Comparison of ENCODE assay signal across 8 cellular contexts in genomic region chr17:7478276-7479138, GRCh38. TPM values are rescaled to one million over a fixed set of nuclear protein-coding genes. Genes with fewer than 3 reads are reported as not detected.
DNase-seq lines count a peak whose midpoint lies in the region; ATAC-seq, FAIRE-seq and TF ChIP-seq lines count a peak whose summit lies in the region.

No MANE protein-coding gene starts in this region.

- no peak for TF ChIP-seq RAD21 in HepG2 (CRISPR knock-in tag; IDR thresholded peaks at IDR 0.05)

- intact Hi-C loops in dendritic cell treated with granulocyte-macrophage colony-stimulating factor and Interleukin-4, amounts not matched to agents 40 ng/mL and 50 ng/mL, for 4 days (cut with micrococcal nuclease) = no loop called here
- intact Hi-C loops in HepG2 (cut with micrococcal nuclease; ENCODE audit: unreplicated experiment) = no loop called here

- in situ Hi-C loops in HepG2 (cut with HindIII; ENCODE audit: extremely low pct_ligation_motif_present, low pct_unique_long_range_greater_than_20kb) = loop anchor here (5.0 kb wide), 1 partner anchor 41 kb away; the partner anchor contains the start of genes FGF11 and TMEM102

- H3K4me1 ChIP-seq in HepG2 (ENCODE audit: insufficient read depth, low read length) = peaks cover 83% of the 10 kb centered on the region

- DNase-seq in AG10803 (ENCODE audit: low read depth) = peak; percentile 48
- peak; percentile 58 for DNase-seq in HuH-7.5 (ENCODE audit: low spot score)
- DNase-seq in activated CD4-positive, alpha-beta T cell treated with anti-CD3 and anti-CD28 coated beads, Interleukin-2, amount 10 ng/mL, durations not matched to agents 7 days and 5 days = peak; percentile 68
- DNase-seq in HepG2 (ENCODE audit: low spot score) = no peak
- peak; percentile 52 for DNase-seq in stimulated activated CD4-positive, alpha-beta T cell treated with anti-CD3 and anti-CD28 coated beads, Interleukin-4, amount 100 ng/mL, for 4 hours
- DNase-seq in NCI-H774 (lab: John Stamatoyannopoulos, UW) = no peak

- no peak for TF ChIP-seq EP300 in HepG2 (IDR thresholded peaks at IDR 0.05; ENCODE audit: low read depth in 2 of 2, low read length in 2 of 2)
- no peak for TF ChIP-seq EP300 in HepG2 (CRISPR knock-in tag; IDR thresholded peaks at IDR 0.05; ENCODE audit: borderline replicate concordance)

- H3K27me3 ChIP-seq in HepG2 (ENCODE audit: control insufficient read depth in 1 of 2, insufficient read depth in 2 of 2, low read length in 2 of 2) = no peaks in the 10 kb centered on the region; a peak in 1 of 5 replicates

- peaks cover 8% of the 10 kb centered on the region for H3K36me3 Mint-ChIP-seq in activated CD4-positive, alpha-beta T cell treated with anti-CD3 and anti-CD28 coated beads, Interleukin-2, amount 10 ng/mL, durations not matched to agents 7 days and 5 days (ENCODE audit: low read depth)
- peaks cover 16% of the 10 kb centered on the region for H3K36me3 Mint-ChIP-seq in dendritic cell treated with granulocyte-macrophage colony-stimulating factor and Interleukin-4, amounts not matched to agents 40 ng/mL and 50 ng/mL, for 4 days (ENCODE audit: low read depth)

- peaks cover 30% of the 10 kb centered on the region for H4K20me1 ChIP-seq in HepG2 (ENCODE audit: insufficient read depth, low read length)

- CTCF ChIA-PET in activated CD4-positive, alpha-beta T cell treated with anti-CD3 and anti-CD28 coated beads, Interleukin-2, amount 10 ng/mL, durations not matched to agents 7 days and 5 days (lab: Charles Lee) = interaction anchor here (0.6 to 2.9 kb wide), 3 partner anchors 14 to 160 kb away, joined by 3 to 13 read pairs (median 6); no protein-coding TSS in a partner anchor
- CTCF ChIA-PET in HepG2 (lab: Yijun Ruan, JAX; ENCODE audit: low intra/inter-chr PET ratio, low total read pairs) = no interaction called here

- H3K27ac ChIP-seq in HepG2 (ENCODE audit: extremely low read length, insufficient read depth, low read length) = peak overlapping the region; percentile 75

- TF ChIP-seq CTCF in AG10803 (conservative IDR thresholded peaks at IDR 0.05; ENCODE audit: low read length) (no peak), HepG2 (CRISPR knock-in tag; IDR thresholded peaks at IDR 0.05) (no peak; the same call in 1 of the 2 replicates)

- H3K4me2 ChIP-seq in HepG2 (ENCODE audit: low read depth, low read length) = peak overlapping the region; percentile 85

- peak; percentile 17 for ATAC-seq in HepG2
- no peak for ATAC-seq in HG03025 (IDR thresholded peaks at IDR 0.05; ENCODE audit: low FRiP score, unreplicated experiment)

- no peak overlapping the region for H2AFZ ChIP-seq in HepG2 (ENCODE audit: low read length)

- H3K4me3 Mint-ChIP-seq in activated CD4-positive, alpha-beta T cell treated with anti-CD3 and anti-CD28 coated beads, Interleukin-2, amount 10 ng/mL, durations not matched to agents 7 days and 5 days = peak overlapping the region; percentile 84
- H3K4me3 Mint-ChIP-seq in dendritic cell treated with granulocyte-macrophage colony-stimulating factor and Interleukin-4, amounts not matched to agents 40 ng/mL and 50 ng/mL, for 4 days = peak overlapping the region; percentile 75

- BruUV-seq in HepG2 (replicated peaks; lab: Mats Ljungman, UMichigan) = TSS peak; percentile 1

- H3K4me1 Mint-ChIP-seq in activated CD4-positive, alpha-beta T cell treated with anti-CD3 and anti-CD28 coated beads, Interleukin-2, amount 10 ng/mL, durations not matched to agents 7 days and 5 days = peaks cover 68% of the 10 kb centered on the region
- peaks cover 73% of the 10 kb centered on the region for H3K4me1 Mint-ChIP-seq in dendritic cell treated with granulocyte-macrophage colony-stimulating factor and Interleukin-4, amounts not matched to agents 40 ng/mL and 50 ng/mL, for 4 days (ENCODE audit: low read depth)

- WGBS in HepG2 (ENCODE audit: low lambda C conversion rate) = 11% methylated on average over 8 of the region's 36 CpGs

- no peak for TF ChIP-seq POLR2A in HepG2 (IDR thresholded peaks at IDR 0.05; ENCODE audit: insufficient read depth in 1 of 2, low read depth in 2 of 2, low read length in 2 of 2)

- H3K4me3 ChIP-seq in AG10803 (ENCODE audit: low read length) = peak overlapping the region; percentile 68
- peak overlapping the region; percentile 72 to 86 (median 79) for H3K4me3 ChIP-seq in HepG2 (replicated peaks in 1 of 3; ENCODE audit: insufficient read depth in 1 of 3, low read depth in 2 of 3, low read length in 3 of 3)

- H3K9me3 Mint-ChIP-seq in activated CD4-positive, alpha-beta T cell treated with anti-CD3 and anti-CD28 coated beads, Interleukin-2, amount 10 ng/mL, durations not matched to agents 7 days and 5 days = no peaks in the 10 kb centered on the region
- H3K9me3 Mint-ChIP-seq in dendritic cell treated with granulocyte-macrophage colony-stimulating factor and Interleukin-4, amounts not matched to agents 40 ng/mL and 50 ng/mL, for 4 days = no peaks in the 10 kb centered on the region

- no peaks in the 10 kb centered on the region for H3K9me3 ChIP-seq in HepG2 (ENCODE audit: low read length)

- POLR2A ChIA-PET in activated CD4-positive, alpha-beta T cell treated with anti-CD3 and anti-CD28 coated beads, Interleukin-2, amount 10 ng/mL, durations not matched to agents 7 days and 5 days (lab: Charles Lee) = interaction anchor here (1.1 kb wide), 1 partner anchor 23 kb away, joined by 4 read pairs; no protein-coding TSS in a partner anchor
- POLR2A ChIA-PET in HepG2 (lab: Yijun Ruan, JAX) = interaction anchor here (0.9 to 5.3 kb wide), 6 partner anchors 7 to 122 kb away, joined by 4 to 35 read pairs (median 16); partner anchors contain the start of genes CHRNB1, PLSCR3, POLR2A and TMEM256

- H3K9ac ChIP-seq in HepG2 (ENCODE audit: insufficient read depth, low read depth, low read length) = peak overlapping the region; percentile 86

- H3K27me3 Mint-ChIP-seq in activated CD4-positive, alpha-beta T cell treated with anti-CD3 and anti-CD28 coated beads, Interleukin-2, amount 10 ng/mL, durations not matched to agents 7 days and 5 days = no peaks in the 10 kb centered on the region
- no peaks in the 10 kb centered on the region for H3K27me3 Mint-ChIP-seq in dendritic cell treated with granulocyte-macrophage colony-stimulating factor and Interleukin-4, amounts not matched to agents 40 ng/mL and 50 ng/mL, for 4 days

- no peak for FAIRE-seq in HepG2 (lab: Jason Lieb, UNC)

- H3K79me2 ChIP-seq in HepG2 (ENCODE audit: insufficient read depth, low read length) = peaks cover 48% of the 10 kb centered on the region

- H3K36me3 ChIP-seq in HepG2 (replicated peaks in 1 of 2; ENCODE audit: control insufficient read depth in 1 of 2, insufficient read depth in 2 of 2, low read length in 2 of 2) = no peaks in the 10 kb centered on the region

- peak overlapping the region; percentile 77 for H3K27ac Mint-ChIP-seq in activated CD4-positive, alpha-beta T cell treated with anti-CD3 and anti-CD28 coated beads, Interleukin-2, amount 10 ng/mL, durations not matched to agents 7 days and 5 days
- peak overlapping the region; percentile 81 for H3K27ac Mint-ChIP-seq in dendritic cell treated with granulocyte-macrophage colony-stimulating factor and Interleukin-4, amounts not matched to agents 40 ng/mL and 50 ng/mL, for 4 days

RNA-seq across cellular contexts. Expression of gene ZBTB4, which starts 0.9 kb away (rescaled TPM):
- total RNA-seq in activated CD4-positive, alpha-beta T cell treated with anti-CD3 and anti-CD28 coated beads, Interleukin-2, amount 10 ng/mL, durations not matched to agents 7 days and 5 days = 10 to 100 TPM; 25.8 to 28.4 TPM
- 3.3 and 4.3 TPM in 2 replicates for total RNA-seq in HepG2 (2016; rRNA removed; fragmentation: Illumina TruSeq; extraction: Trizol)
- total RNA-seq in HepG2 (2016; cell fraction: cytosol; rRNA removed; fragmentation: Illumina TruSeq; extraction: Trizol; ENCODE audit: low read depth) = 0.40 and 0.53 TPM in 2 replicates
- 3.5 and 4.2 TPM in 2 replicates for total RNA-seq in HepG2 (2016; cell fraction: insoluble cytoplasmic fraction; rRNA removed; fragmentation: Illumina TruSeq; extraction: Trizol)
- 2.0 and 2.1 TPM in 2 replicates for total RNA-seq in HepG2 (2016; cell fraction: membrane; rRNA removed; fragmentation: Illumina TruSeq; extraction: Trizol)
- total RNA-seq in HepG2 (2016; cell fraction: nucleus; rRNA removed; fragmentation: Illumina TruSeq; extraction: Trizol) = 4.9 and 5.7 TPM in 2 replicates
- polyA plus RNA-seq in HepG2 (2011; rRNA removed) = 7.4 and 7.9 TPM in 2 replicates
- 5.5 and 5.7 TPM in 2 replicates for polyA plus RNA-seq in HepG2 (2011; cell fraction: cytosol; rRNA removed)
- 16.5 and 17.2 TPM in 2 replicates for polyA plus RNA-seq in HepG2 (2011; cell fraction: nucleus; rRNA removed)
- polyA plus RNA-seq in HepG2 (2012) = 7.9 and 9.5 TPM in 2 replicates
- polyA plus RNA-seq in HepG2 (2016; cell fraction: cytosol; fragmentation: Illumina TruSeq; extraction: Trizol; ENCODE audit: low read depth) = 0.25 and 0.36 TPM in 2 replicates
- polyA plus RNA-seq in HepG2 (2016; cell fraction: insoluble cytoplasmic fraction; fragmentation: Illumina TruSeq; extraction: Trizol; ENCODE audit: low read depth) = 4.0 and 4.5 TPM in 2 replicates
- polyA plus RNA-seq in HepG2 (2016; cell fraction: membrane; fragmentation: Illumina TruSeq; extraction: Trizol; ENCODE audit: low read depth) = 1.1 and 1.4 TPM in 2 replicates
- polyA plus RNA-seq in HepG2 (2016; cell fraction: nucleus; fragmentation: Illumina TruSeq; extraction: Trizol; ENCODE audit: insufficient read depth, low read depth) = 10.4 and 11.2 TPM in 2 replicates
- polyA minus RNA-seq in HepG2 (2011; rRNA and poly(A)+ RNA removed; ENCODE audit: low replicate concordance) = 19.5 and 24.6 TPM in 2 replicates
- 6.2 and 7.2 TPM in 2 replicates for polyA minus RNA-seq in HepG2 (2011; cell fraction: cytosol; rRNA and poly(A)+ RNA removed)
- polyA minus RNA-seq in HepG2 (2011; cell fraction: nucleus; rRNA and poly(A)+ RNA removed) = 12.5 and 14.9 TPM in 2 replicates

RNA-seq across cellular contexts. Expression of gene SLC35G6, which starts 2.7 kb away (rescaled TPM):
- not detected for total RNA-seq in activated CD4-positive, alpha-beta T cell treated with anti-CD3 and anti-CD28 coated beads, Interleukin-2, amount 10 ng/mL, durations not matched to agents 7 days and 5 days
- 0.07 TPM in 1 of 2 replicates, not detected in the other for total RNA-seq in HepG2 (2016; rRNA removed; fragmentation: Illumina TruSeq; extraction: Trizol)
- total RNA-seq in HepG2 (2016; cell fraction: cytosol; rRNA removed; fragmentation: Illumina TruSeq; extraction: Trizol; ENCODE audit: low read depth) = not detected in 2 replicates
- total RNA-seq in HepG2 (2016; cell fraction: insoluble cytoplasmic fraction; rRNA removed; fragmentation: Illumina TruSeq; extraction: Trizol) = not detected in 2 replicates
- not detected in 2 replicates for total RNA-seq in HepG2 (2016; cell fraction: membrane; rRNA removed; fragmentation: Illumina TruSeq; extraction: Trizol)
- total RNA-seq in HepG2 (2016; cell fraction: nucleus; rRNA removed; fragmentation: Illumina TruSeq; extraction: Trizol) = not detected in 2 replicates
- 0.04 TPM in 1 of 2 replicates, not detected in the other for polyA plus RNA-seq in HepG2 (2011; rRNA removed)
- polyA plus RNA-seq in HepG2 (2011; cell fraction: cytosol; rRNA removed) = not detected in 2 replicates
- not detected in 2 replicates for polyA plus RNA-seq in HepG2 (2011; cell fraction: nucleus; rRNA removed)
- 0.09 and 0.16 TPM in 2 replicates for polyA plus RNA-seq in HepG2 (2012)
- polyA plus RNA-seq in HepG2 (2016; cell fraction: cytosol; fragmentation: Illumina TruSeq; extraction: Trizol; ENCODE audit: low read depth) = not detected in 2 replicates
- polyA plus RNA-seq in HepG2 (2016; cell fraction: insoluble cytoplasmic fraction; fragmentation: Illumina TruSeq; extraction: Trizol; ENCODE audit: low read depth) = not detected in 2 replicates
- polyA plus RNA-seq in HepG2 (2016; cell fraction: membrane; fragmentation: Illumina TruSeq; extraction: Trizol; ENCODE audit: low read depth) = not detected in 2 replicates
- polyA plus RNA-seq in HepG2 (2016; cell fraction: nucleus; fragmentation: Illumina TruSeq; extraction: Trizol; ENCODE audit: insufficient read depth, low read depth) = not detected in 2 replicates
- not detected in 2 replicates for polyA minus RNA-seq in HepG2 (2011; rRNA and poly(A)+ RNA removed; ENCODE audit: low replicate concordance)
- not detected in 2 replicates for polyA minus RNA-seq in HepG2 (2011; cell fraction: cytosol; rRNA and poly(A)+ RNA removed)
- polyA minus RNA-seq in HepG2 (2011; cell fraction: nucleus; rRNA and poly(A)+ RNA removed) = not detected in 2 replicates

RNA-seq across cellular contexts. Expression of gene POLR2A, which starts 5.7 kb away (rescaled TPM):
- total RNA-seq in activated CD4-positive, alpha-beta T cell treated with anti-CD3 and anti-CD28 coated beads, Interleukin-2, amount 10 ng/mL, durations not matched to agents 7 days and 5 days = 100 to 1,000 TPM; 175 to 201 TPM
- total RNA-seq in HepG2 (2016; rRNA removed; fragmentation: Illumina TruSeq; extraction: Trizol) = 17.8 and 63.2 TPM in 2 replicates
- 31.8 and 37.1 TPM in 2 replicates for total RNA-seq in HepG2 (2016; cell fraction: cytosol; rRNA removed; fragmentation: Illumina TruSeq; extraction: Trizol; ENCODE audit: low read depth)
- total RNA-seq in HepG2 (2016; cell fraction: insoluble cytoplasmic fraction; rRNA removed; fragmentation: Illumina TruSeq; extraction: Trizol) = 16.0 and 50.4 TPM in 2 replicates
- 16.5 and 17.5 TPM in 2 replicates for total RNA-seq in HepG2 (2016; cell fraction: membrane; rRNA removed; fragmentation: Illumina TruSeq; extraction: Trizol)
- 46.2 and 49.6 TPM in 2 replicates for total RNA-seq in HepG2 (2016; cell fraction: nucleus; rRNA removed; fragmentation: Illumina TruSeq; extraction: Trizol)
- 17.2 and 18.3 TPM in 2 replicates for polyA plus RNA-seq in HepG2 (2011; rRNA removed)
- polyA plus RNA-seq in HepG2 (2011; cell fraction: cytosol; rRNA removed) = 4.8 and 6.3 TPM in 2 replicates
- polyA plus RNA-seq in HepG2 (2011; cell fraction: nucleus; rRNA removed) = 85.5 and 109 TPM in 2 replicates
- polyA plus RNA-seq in HepG2 (2012) = 43.9 and 44.8 TPM in 2 replicates
- 1.2 and 1.6 TPM in 2 replicates for polyA plus RNA-seq in HepG2 (2016; cell fraction: cytosol; fragmentation: Illumina TruSeq; extraction: Trizol; ENCODE audit: low read depth)
- polyA plus RNA-seq in HepG2 (2016; cell fraction: insoluble cytoplasmic fraction; fragmentation: Illumina TruSeq; extraction: Trizol; ENCODE audit: low read depth) = 25.1 and 41.6 TPM in 2 replicates
- polyA plus RNA-seq in HepG2 (2016; cell fraction: membrane; fragmentation: Illumina TruSeq; extraction: Trizol; ENCODE audit: low read depth) = 2.8 and 4.1 TPM in 2 replicates
- 62.8 and 68.8 TPM in 2 replicates for polyA plus RNA-seq in HepG2 (2016; cell fraction: nucleus; fragmentation: Illumina TruSeq; extraction: Trizol; ENCODE audit: insufficient read depth, low read depth)
- 200 and 209 TPM in 2 replicates for polyA minus RNA-seq in HepG2 (2011; rRNA and poly(A)+ RNA removed; ENCODE audit: low replicate concordance)
- polyA minus RNA-seq in HepG2 (2011; cell fraction: cytosol; rRNA and poly(A)+ RNA removed) = 71.5 and 80.7 TPM in 2 replicates
- polyA minus RNA-seq in HepG2 (2011; cell fraction: nucleus; rRNA and poly(A)+ RNA removed) = 159 and 190 TPM in 2 replicates

RNA-seq across cellular contexts. Expression of gene CHRNB1, which starts 33.6 kb away (rescaled TPM):
- total RNA-seq in activated CD4-positive, alpha-beta T cell treated with anti-CD3 and anti-CD28 coated beads, Interleukin-2, amount 10 ng/mL, durations not matched to agents 7 days and 5 days = 10 to 100 TPM; 18.8 to 19.2 TPM
- total RNA-seq in HepG2 (2016; rRNA removed; fragmentation: Illumina TruSeq; extraction: Trizol) = 3.6 and 5.4 TPM in 2 replicates
- total RNA-seq in HepG2 (2016; cell fraction: cytosol; rRNA removed; fragmentation: Illumina TruSeq; extraction: Trizol; ENCODE audit: low read depth) = 2.0 and 3.3 TPM in 2 replicates
- total RNA-seq in HepG2 (2016; cell fraction: insoluble cytoplasmic fraction; rRNA removed; fragmentation: Illumina TruSeq; extraction: Trizol) = 3.8 and 6.3 TPM in 2 replicates
- 5.4 and 5.7 TPM in 2 replicates for total RNA-seq in HepG2 (2016; cell fraction: membrane; rRNA removed; fragmentation: Illumina TruSeq; extraction: Trizol)
- 4.3 and 6.2 TPM in 2 replicates for total RNA-seq in HepG2 (2016; cell fraction: nucleus; rRNA removed; fragmentation: Illumina TruSeq; extraction: Trizol)
- 33.7 and 39.6 TPM in 2 replicates for polyA plus RNA-seq in HepG2 (2011; rRNA removed)
- 31.4 and 33.2 TPM in 2 replicates for polyA plus RNA-seq in HepG2 (2011; cell fraction: cytosol; rRNA removed)
- polyA plus RNA-seq in HepG2 (2011; cell fraction: nucleus; rRNA removed) = 39.4 and 43.0 TPM in 2 replicates
- polyA plus RNA-seq in HepG2 (2012) = 19.3 and 22.8 TPM in 2 replicates
- polyA plus RNA-seq in HepG2 (2016; cell fraction: cytosol; fragmentation: Illumina TruSeq; extraction: Trizol; ENCODE audit: low read depth) = 4.4 and 6.0 TPM in 2 replicates
- 10.0 and 13.6 TPM in 2 replicates for polyA plus RNA-seq in HepG2 (2016; cell fraction: insoluble cytoplasmic fraction; fragmentation: Illumina TruSeq; extraction: Trizol; ENCODE audit: low read depth)
- polyA plus RNA-seq in HepG2 (2016; cell fraction: membrane; fragmentation: Illumina TruSeq; extraction: Trizol; ENCODE audit: low read depth) = 9.9 and 11.0 TPM in 2 replicates
- 23.1 and 25.7 TPM in 2 replicates for polyA plus RNA-seq in HepG2 (2016; cell fraction: nucleus; fragmentation: Illumina TruSeq; extraction: Trizol; ENCODE audit: insufficient read depth, low read depth)
- polyA minus RNA-seq in HepG2 (2011; rRNA and poly(A)+ RNA removed; ENCODE audit: low replicate concordance) = 2.6 and 35.4 TPM in 2 replicates
- polyA minus RNA-seq in HepG2 (2011; cell fraction: cytosol; rRNA and poly(A)+ RNA removed) = 6.4 and 7.2 TPM in 2 replicates
- polyA minus RNA-seq in HepG2 (2011; cell fraction: nucleus; rRNA and poly(A)+ RNA removed) = 9.0 and 9.9 TPM in 2 replicates

RNA-seq across cellular contexts. Expression of gene FGF11, which starts 39.2 kb away (rescaled TPM):
- 1 to 10 TPM; 6.8 to 9.4 TPM for total RNA-seq in activated CD4-positive, alpha-beta T cell treated with anti-CD3 and anti-CD28 coated beads, Interleukin-2, amount 10 ng/mL, durations not matched to agents 7 days and 5 days
- total RNA-seq in HepG2 (2016; rRNA removed; fragmentation: Illumina TruSeq; extraction: Trizol) = 0.20 and 0.55 TPM in 2 replicates
- 0.35 and 0.40 TPM in 2 replicates for total RNA-seq in HepG2 (2016; cell fraction: cytosol; rRNA removed; fragmentation: Illumina TruSeq; extraction: Trizol; ENCODE audit: low read depth)
- total RNA-seq in HepG2 (2016; cell fraction: insoluble cytoplasmic fraction; rRNA removed; fragmentation: Illumina TruSeq; extraction: Trizol) = 0.22 and 0.37 TPM in 2 replicates
- 0.52 and 0.77 TPM in 2 replicates for total RNA-seq in HepG2 (2016; cell fraction: membrane; rRNA removed; fragmentation: Illumina TruSeq; extraction: Trizol)
- 0.13 and 0.53 TPM in 2 replicates for total RNA-seq in HepG2 (2016; cell fraction: nucleus; rRNA removed; fragmentation: Illumina TruSeq; extraction: Trizol)
- 7.0 and 7.6 TPM in 2 replicates for polyA plus RNA-seq in HepG2 (2011; rRNA removed)
- 4.4 and 5.5 TPM in 2 replicates for polyA plus RNA-seq in HepG2 (2011; cell fraction: cytosol; rRNA removed)
- polyA plus RNA-seq in HepG2 (2011; cell fraction: nucleus; rRNA removed) = 11.9 and 12.6 TPM in 2 replicates
- 4.0 and 6.3 TPM in 2 replicates for polyA plus RNA-seq in HepG2 (2012)
- 0.61 and 0.87 TPM in 2 replicates for polyA plus RNA-seq in HepG2 (2016; cell fraction: cytosol; fragmentation: Illumina TruSeq; extraction: Trizol; ENCODE audit: low read depth)
- 0.62 and 1.0 TPM in 2 replicates for polyA plus RNA-seq in HepG2 (2016; cell fraction: insoluble cytoplasmic fraction; fragmentation: Illumina TruSeq; extraction: Trizol; ENCODE audit: low read depth)
- 1.2 TPM in 2 replicates for polyA plus RNA-seq in HepG2 (2016; cell fraction: membrane; fragmentation: Illumina TruSeq; extraction: Trizol; ENCODE audit: low read depth)
- polyA plus RNA-seq in HepG2 (2016; cell fraction: nucleus; fragmentation: Illumina TruSeq; extraction: Trizol; ENCODE audit: insufficient read depth, low read depth) = 1.1 and 1.6 TPM in 2 replicates
- 3.3 and 7.7 TPM in 2 replicates for polyA minus RNA-seq in HepG2 (2011; rRNA and poly(A)+ RNA removed; ENCODE audit: low replicate concordance)
- polyA minus RNA-seq in HepG2 (2011; cell fraction: cytosol; rRNA and poly(A)+ RNA removed) = 2.0 and 2.3 TPM in 2 replicates
- polyA minus RNA-seq in HepG2 (2011; cell fraction: nucleus; rRNA and poly(A)+ RNA removed) = 1.1 and 1.2 TPM in 2 replicates

Comparison
In these comparisons a context has a peak if more than half of its experiments do, and no peak if none do; other contexts are left out.
1. DNase-seq: peak in AG10803 (single experiment), HuH-7.5 (single experiment), activated CD4-positive, alpha-beta T cell treated with anti-CD3 and anti-CD28 coated beads, Interleukin-2, amount 10 ng/mL, durations not matched to agents 7 days and 5 days (single experiment) and stimulated activated CD4-positive, alpha-beta T cell treated with anti-CD3 and anti-CD28 coated beads, Interleukin-4, amount 100 ng/mL, for 4 hours (2 of 2); none in HepG2 (single experiment) and NCI-H774 (single experiment).